12 cellular contexts compared by ENCODE assay signal in genomic region chr14:53951661-53952265, GRCh38. TPM values are rescaled to one million over a fixed set of nuclear protein-coding genes. Genes with fewer than 3 reads are reported as not detected.
DNase-seq lines count a peak whose midpoint lies in the region; ATAC-seq lines count a peak whose summit lies in the region.
"Had no signal": no experiment of that assay in that cellular context is flagged by ENCODE, and none has a peak within 500 bp of the region (broad histone marks: within the 10 kb centered on the region; RNA-seq: fewer than 3 reads in every experiment).

No MANE protein-coding gene starts in this region.

- no peak overlapping the region for H2BK5ac ChIP-seq in trophoblast cell (ENCODE audit: low read depth, low read length, poor library complexity)

- H3K4me1 ChIP-seq in adipocyte (ENCODE audit: control insufficient read depth, insufficient read depth, low read length) = peaks cover 15% of the 10 kb centered on the region
- no peaks in the 10 kb centered on the region for H3K4me1 ChIP-seq in right cardiac atrium (ENCODE audit: control insufficient read depth, insufficient read depth, low read length)
- H3K4me1 ChIP-seq in trophoblast cell (ENCODE audit: control insufficient read depth in 1 of 2, insufficient read depth in 2 of 2, low read length in 2 of 2) = peaks cover 8 to 26% of the 10 kb centered on the region in 2 experiments

- H3K79me1 ChIP-seq in trophoblast cell (ENCODE audit: low read length) = peaks cover 32% of the 10 kb centered on the region

- intact Hi-C loops in right cardiac atrium (cut with DNase I) = loop anchor here in 3 of 4 donors (10.0 kb wide), 3 partner anchors 223 to 407 kb away; no protein-coding TSS in a partner anchor

- no peak overlapping the region for H2BK120ac ChIP-seq in trophoblast cell (ENCODE audit: insufficient read depth, low read length, poor library complexity)

- H3K27me3 ChIP-seq in adipocyte (replicated peaks; ENCODE audit: control insufficient read depth, insufficient read depth, low read length) (peaks cover 17% of the 10 kb centered on the region), right cardiac atrium (ENCODE audit: control insufficient read depth, insufficient read depth) (no peaks in the 10 kb centered on the region), trophoblast cell (ENCODE audit: insufficient read depth, low read length) (no peaks in the 10 kb centered on the region)

- H3K23ac ChIP-seq in trophoblast cell (ENCODE audit: low read length) = no peak overlapping the region

- H2AK5ac ChIP-seq in trophoblast cell (ENCODE audit: low read length) = no peak overlapping the region

- 22% methylated on average over 31 of the region's 31 CpGs for WGBS in right cardiac atrium
- WGBS in trophoblast cell (ENCODE audit: extremely low coverage, insufficient coverage, insufficient read length) = no CpG with 5 or more reads among the region's 31 CpGs

- peak overlapping the region; percentile 72 for H3K4me2 ChIP-seq in trophoblast cell (ENCODE audit: low read length)

- no peak for ATAC-seq in right cardiac atrium

- no peak overlapping the region for H4K12ac ChIP-seq in trophoblast cell (ENCODE audit: low read depth, low read length)

- H3K9ac ChIP-seq in adipocyte (ENCODE audit: low read length) (peak overlapping the region; percentile 42), trophoblast cell (ENCODE audit: low read length) (peak overlapping the region; percentile 36)

- H2AFZ ChIP-seq in trophoblast cell (ENCODE audit: insufficient read depth, low read length, poor library complexity) = peak overlapping the region; percentile 52

- peaks cover 8% of the 10 kb centered on the region for H3K36me3 ChIP-seq in adipocyte (ENCODE audit: control insufficient read depth, insufficient read depth, low read length, severe bottlenecking)
- H3K36me3 ChIP-seq in trophoblast cell (ENCODE audit: control insufficient read depth in 1 of 2, insufficient read depth in 2 of 2, low read length in 2 of 2) = peaks cover 9 to 13% of the 10 kb centered on the region in 2 experiments

- no peak overlapping the region for H2BK12ac ChIP-seq in trophoblast cell (ENCODE audit: low read length)

- no peak overlapping the region for H3K14ac ChIP-seq in trophoblast cell (ENCODE audit: low read length)

- peak overlapping the region; percentile 9 for H3K4ac ChIP-seq in trophoblast cell (ENCODE audit: low read depth, low read length)

- no peak overlapping the region for H3K27ac ChIP-seq in right cardiac atrium (ENCODE audit: low read length)
- H3K27ac ChIP-seq in trophoblast cell (ENCODE audit: low read depth, low read length) = no peak overlapping the region

- H4K91ac ChIP-seq in trophoblast cell (ENCODE audit: low read depth, low read length) = no peak overlapping the region

- DNase-seq in EH (ENCODE audit: low read depth) (peak; percentile 11), adipocyte (ENCODE audit: low read depth) (peak; percentile 16), right cardiac atrium (peak; percentile 11 to 56 (median 51)), trophoblast cell (peak; percentile 82 to 90), NCI-H82 (lab: John Stamatoyannopoulos, UW) (no peak), GM19238 (ENCODE audit: insufficient read length, low spot score) (no peak)
- DNase-seq in activated CD4-positive, alpha-beta T cell treated with anti-CD3 and anti-CD28 coated beads for 48 hours = no peak
- DNase-seq in stimulated activated CD4-positive, alpha-beta T cell treated with anti-CD3 and anti-CD28 coated beads, Interleukin-1b, Interleukin-23, amount 100 ng/mL, for 48 hours = no peak
- DNase-seq: C1 segment of cervical spinal cord; NCI-H1092; SHP77; stimulated activated CD4-positive, alpha-beta T cell treated with anti-CD3 and anti-CD28 coated beads, Interleukin-2, amount 100 ng/mL, for 24 hours had no signal

- no peaks in the 10 kb centered on the region for H3K9me3 ChIP-seq in adipocyte (ENCODE audit: control insufficient read depth, low read length)
- no peaks in the 10 kb centered on the region for H3K9me3 ChIP-seq in right cardiac atrium (ENCODE audit: control insufficient read depth, low read length)
- no peaks in the 10 kb centered on the region for H3K9me3 ChIP-seq in trophoblast cell (ENCODE audit: insufficient read depth, low read depth, low read length)

- H3K4me3 ChIP-seq in adipocyte (ENCODE audit: low read length) (peak overlapping the region; percentile 87), right cardiac atrium (ENCODE audit: low read length) (peak overlapping the region; percentile 84), trophoblast cell (ENCODE audit: low read depth, low read length) (peak overlapping the region; percentile 64)

- H3K79me2 ChIP-seq in trophoblast cell (ENCODE audit: control insufficient read depth, insufficient read depth, low read length, poor library complexity) = peaks cover 14% of the 10 kb centered on the region

- H4K8ac ChIP-seq in trophoblast cell (ENCODE audit: low read depth, low read length) = peak overlapping the region; percentile 6

- no peak overlapping the region for H3K18ac ChIP-seq in trophoblast cell (ENCODE audit: low read length)

RNA-seq across cellular contexts. Expression of gene BMP4, which starts 4.9 kb away (rescaled TPM):
- total RNA-seq in right cardiac atrium = 10 to 100 TPM in 2 of 4 donors, 1 to 10 TPM in 2; 6.4 to 10.8 (median 8.4) TPM
- 8.0 TPM for polyA plus RNA-seq in right cardiac atrium
- 16.6 and 17.9 TPM in 2 replicates for polyA plus RNA-seq in trophoblast cell (2013)

Comparison
In these comparisons a context has a peak if more than half of its experiments do, and no peak if none do; other contexts are left out.
1. DNase-seq: peak in EH (single experiment), adipocyte (single experiment), right cardiac atrium (3 of 3) and trophoblast cell (2 of 2); none in NCI-H82 (single experiment), GM19238 (single experiment), activated CD4-positive, alpha-beta T cell treated with anti-CD3 and anti-CD28 coated beads for 48 hours (single experiment) and stimulated activated CD4-positive, alpha-beta T cell treated with anti-CD3 and anti-CD28 coated beads, Interleukin-1b, Interleukin-23, amount 100 ng/mL, for 48 hours (single experiment).
2. Peak in every context shown above with its lines, with median percentiles within 50 percentile points of each other: H3K4me3 ChIP-seq.